In genomic region chr7:18210788-18211187, GRCh38 we compare ENCODE assay signal across 22 cellular contexts.
DNase-seq lines count a peak whose midpoint lies in the region; ATAC-seq and TF ChIP-seq lines count a peak whose summit lies in the region.
"Had no signal": no experiment of that assay in that cellular context is flagged by ENCODE, and none has a peak within 500 bp of the region (broad histone marks: within the 10 kb centered on the region; RNA-seq: fewer than 3 reads in every experiment).

No MANE protein-coding gene starts in this region.

- H3K36me3 Mint-ChIP-seq in nephron (ENCODE audit: low read depth) = no peaks in the 10 kb centered on the region
- H3K36me3 Mint-ChIP-seq: CD14-positive monocyte; CD8-positive, alpha-beta memory T cell had no signal

- no peaks in the 10 kb centered on the region for H3K9me3 ChIP-seq in heart left ventricle
- H3K9me3 ChIP-seq: A549; BE2C; BLaER1 treated with 17β-estradiol and CSF1 and Interleukin-3, amounts not matched to agents 10 nM and 100 nM; HAP-1 had no signal

- H3K4me3 ChIP-seq in heart left ventricle = no peak overlapping the region
- H3K4me3 ChIP-seq: A549; BLaER1 treated with 17β-estradiol and CSF1 and Interleukin-3, amounts not matched to agents 10 nM and 100 nM; HAP-1 had no signal

- TF ChIP-seq CTCF in heart left ventricle (IDR thresholded peaks at IDR 0.05) = no peak
- no peak for TF ChIP-seq CTCF in nephron (IDR thresholded peaks at IDR 0.05; ENCODE audit: unreplicated experiment in 3 of 3)

- H3K4me3 Mint-ChIP-seq in nephron = no peak overlapping the region
- H3K4me3 Mint-ChIP-seq: CD14-positive monocyte; CD4-positive, alpha-beta T cell; CD8-positive, alpha-beta memory T cell; HFFc6 had no signal

- H3K4me1 ChIP-seq in heart left ventricle = peaks cover 0 to 29% (median 11%) of the 10 kb centered on the region in 12 donors
- H3K4me1 ChIP-seq: A549 had no signal

- WGBS in heart left ventricle, 4 donors = 30 to 43% (median 38%) methylated on average over 3 of the region's 3 CpGs

- H3K4me1 Mint-ChIP-seq in nephron = peaks cover 40% of the 10 kb centered on the region

- H3K36me3 ChIP-seq in heart left ventricle = no peaks in the 10 kb centered on the region
- H3K36me3 ChIP-seq: BE2C; BLaER1 treated with 17β-estradiol and CSF1 and Interleukin-3, amounts not matched to agents 10 nM and 100 nM; HAP-1 had no signal

- no peaks in the 10 kb centered on the region for H3K27me3 Mint-ChIP-seq in nephron (ENCODE audit: low read depth)
- H3K27me3 Mint-ChIP-seq: CD4-positive, alpha-beta T cell had no signal

- intact Hi-C loops in heart left ventricle (cut with DNase I) (loop anchor here in 3 of 10 donors (5.0 to 10.0 kb wide), 4 partner anchors 114 to 132 kb away; no protein-coding TSS in a partner anchor), left cardiac atrium (cut with DNase I) (loop anchor here in 1 of 2 donors (5.0 to 10.0 kb wide), 2 partner anchors 84 to 137 kb away; no protein-coding TSS in a partner anchor)

- no peak for TF ChIP-seq POLR2A in heart left ventricle (IDR thresholded peaks at IDR 0.05)

- H3K27me3 ChIP-seq in heart left ventricle = no peaks in the 10 kb centered on the region
- H3K27me3 ChIP-seq: BE2C; BLaER1 treated with 17β-estradiol and CSF1 and Interleukin-3, amounts not matched to agents 10 nM and 100 nM had no signal

- H3K27ac Mint-ChIP-seq in nephron = peak overlapping the region in 2 of 3 experiments; percentile 41 to 58
- H3K27ac Mint-ChIP-seq: CD4-positive, alpha-beta T cell; CD8-positive, alpha-beta memory T cell; HFFc6 had no signal

- DNase-seq in heart left ventricle (no peak), left cardiac atrium (no peak), NCI-H226 (peak; percentile 43), amniotic epithelial cell (ENCODE audit: low read depth) (peak; percentile 71), iPS-NIHi7 (ENCODE audit: extremely low spot score) (no peak), NCI-H69 (lab: John Stamatoyannopoulos, UW) (no peak)
- DNase-seq: 8988T; ACHN; AML-193; BE2C; CD4-positive, alpha-beta T cell; CD8-positive, alpha-beta memory T cell; DMS53; DND-41; GOT3; HFFc6 had no signal

- peak overlapping the region in 8 of 12 donors; percentile 1 to 58 (median 46) for H3K27ac ChIP-seq in heart left ventricle
- H3K27ac ChIP-seq: A549; BLaER1 treated with 17β-estradiol and CSF1 and Interleukin-3, amounts not matched to agents 10 nM and 100 nM had no signal

- ATAC-seq in heart left ventricle = peak in 1 of 4 donors; percentile 40
- no peak for ATAC-seq in left cardiac atrium
- no peak for ATAC-seq in HG03097 (IDR thresholded peaks at IDR 0.05; ENCODE audit: low FRiP score, unreplicated experiment)
- ATAC-seq: A549 had no signal

- H3K9me3 Mint-ChIP-seq in nephron = no peaks in the 10 kb centered on the region
- H3K9me3 Mint-ChIP-seq: CD4-positive, alpha-beta T cell; CD8-positive, alpha-beta memory T cell; HFFc6 had no signal

Comparison
In these comparisons a context has a peak if more than half of its experiments do, and no peak if none do; other contexts are left out.
1. DNase-seq: peak in NCI-H226 (single experiment) and amniotic epithelial cell (single experiment); none in heart left ventricle (0 of 5), left cardiac atrium (single experiment), iPS-NIHi7 (single experiment) and NCI-H69 (single experiment).